Comparison of ENCODE assay signal across 8 cellular contexts in genomic region chr6:122471107-122472021, GRCh38. TPM values are rescaled to one million over a fixed set of nuclear protein-coding genes. Genes with fewer than 3 reads are reported as not detected.
DNase-seq lines count a peak whose midpoint lies in the region; ATAC-seq and TF ChIP-seq lines count a peak whose summit lies in the region.

Gene SERINC1 (minus strand): TSS chr6:122471807. CDS start chr6:122471737, 70 bp downstream.

- no peak for TF ChIP-seq CTCF in epithelial cell of esophagus (IDR thresholded peaks at IDR 0.05; ENCODE audit: insufficient read depth, low read depth, low read length, missing control alignments)

- peaks cover 26 to 38% (median 28%) of the 10 kb centered on the region in 3 donors for H3K4me1 Mint-ChIP-seq in IgD-negative memory B cell

- no peaks in the 10 kb centered on the region for H3K27me3 Mint-ChIP-seq in IgD-negative memory B cell

- H3K4me3 Mint-ChIP-seq in IgD-negative memory B cell, result peak within 1 kb of the TSS; percentile 97 to 100 (median 98)

- no peaks in the 10 kb centered on the region for H3K27me3 ChIP-seq in mononuclear cell (ENCODE audit: insufficient read depth, low read length)

- peak within 1 kb of the TSS; percentile 91 for H3K4me3 ChIP-seq in epithelial cell of esophagus (ENCODE audit: low read length)
- H3K4me3 ChIP-seq in mononuclear cell (ENCODE audit: low read length), result peak within 1 kb of the TSS; percentile 99

- H3K9me3 ChIP-seq in mononuclear cell (ENCODE audit: low read depth, low read length), result no peaks in the 10 kb centered on the region

- peak within 1 kb of the TSS; percentile 97 to 100 (median 98) for H3K27ac Mint-ChIP-seq in IgD-negative memory B cell

- ATAC-seq in GM21529 (IDR thresholded peaks at IDR 0.05; ENCODE audit: unreplicated experiment), result peak; percentile 99

- H3K9me3 Mint-ChIP-seq in IgD-negative memory B cell, result no peaks in the 10 kb centered on the region

- H3K4me1 ChIP-seq in mononuclear cell (ENCODE audit: insufficient read depth, low read length), result peaks cover 22% of the 10 kb centered on the region

- DNase-seq in DMS 273 treated with DMSO at 0.1 percent for 48 hours (lab: John Stamatoyannopoulos, UW) (peak; percentile 79), OCI-M2 (lab: John Stamatoyannopoulos, UW; ENCODE audit: unreplicated experiment) (peak; percentile 84), activated T-cell treated with anti-CD3 and anti-CD28 coated beads for 4 hours (peak; percentile 87), epithelial cell of esophagus (ENCODE audit: low read depth) (peak; percentile 95)
- peak; percentile 76 to 87 for DNase-seq in stimulated activated CD8-positive, alpha-beta memory T cell treated with anti-CD3 and anti-CD28 coated beads, Interleukin-4, amount 100 ng/mL, for 1 hour (ENCODE audit: low read depth in 2 of 2, low spot score in 1 of 2)

- peaks cover 6% of the 10 kb centered on the region for H3K36me3 Mint-ChIP-seq in IgD-negative memory B cell

RNA-seq across cellular contexts. Expression of gene SERINC1, which starts in this region (rescaled TPM):
- 59.3 TPM for polyA plus RNA-seq in IgD-negative memory B cell
- 306 TPM for total RNA-seq in mononuclear cell

Comparison
In these comparisons a context has a peak if more than half of its experiments do, and no peak if none do; other contexts are left out.
1. Peak in every context shown above with its lines: DNase-seq, ATAC-seq and H3K4me3 ChIP-seq.